20 cellular contexts compared by ENCODE assay signal in genomic region chr10:78171633-78172032, GRCh38.
A peak's percentile ranks its signal among the peaks of the same experiment; 100 is the strongest.
DNase-seq lines count a peak whose midpoint lies in the region; ATAC-seq and TF ChIP-seq lines count a peak whose summit lies in the region.
"Had no signal": no experiment of that assay in that cellular context is flagged by ENCODE, and none has a peak within 500 bp of the region (broad histone marks: within the 10 kb centered on the region; RNA-seq: fewer than 3 reads in every experiment).

No MANE protein-coding gene starts in this region.

- H3K27me3 ChIP-seq in esophagus squamous epithelium (no peaks in the 10 kb centered on the region), mesendoderm (ENCODE audit: insufficient read depth, low read length, poor library complexity) (no peaks in the 10 kb centered on the region)
- H3K27me3 ChIP-seq: BE2C, SJCRH30 had no signal

- no peak overlapping the region for H3K18ac ChIP-seq in mesendoderm (ENCODE audit: low read length)

- H3K36me3 Mint-ChIP-seq in natural killer cell treated with Interleukin-12 subunit alpha and Interleukin-12 subunit beta and Interleukin-15 and Interleukin-18, amount 100 ng/mL, for 72 hours, result no peaks in the 10 kb centered on the region
- H3K36me3 Mint-ChIP-seq in natural killer cell, result no peaks in the 10 kb centered on the region
- H3K36me3 Mint-ChIP-seq in activated CD4-positive, alpha-beta T cell treated with anti-CD3 and anti-CD28 coated beads, Interleukin-2, amount 10 ng/mL, durations not matched to agents 24 days and 14 days (ENCODE audit: low read depth), result no peaks in the 10 kb centered on the region
- no peaks in the 10 kb centered on the region for H3K36me3 Mint-ChIP-seq in endothelial cell (ENCODE audit: low read depth, unreplicated experiment)
- H3K36me3 Mint-ChIP-seq: CD4-positive, CD25-positive, alpha-beta regulatory T cell had no signal

- H3K4me3 Mint-ChIP-seq in natural killer cell treated with Interleukin-12 subunit alpha and Interleukin-12 subunit beta and Interleukin-15 and Interleukin-18, amount 100 ng/mL, for 72 hours, result no peak overlapping the region
- no peak overlapping the region for H3K4me3 Mint-ChIP-seq in natural killer cell
- no peak overlapping the region for H3K4me3 Mint-ChIP-seq in activated CD4-positive, alpha-beta T cell treated with anti-CD3 and anti-CD28 coated beads, Interleukin-2, amount 10 ng/mL, durations not matched to agents 24 days and 14 days
- no peak overlapping the region for H3K4me3 Mint-ChIP-seq in endothelial cell (ENCODE audit: unreplicated experiment)
- H3K4me3 Mint-ChIP-seq: CD4-positive, CD25-positive, alpha-beta regulatory T cell had no signal

- ATAC-seq in natural killer cell treated with Interleukin-12 subunit alpha and Interleukin-12 subunit beta and Interleukin-15 and Interleukin-18, amount 100 ng/mL, for 72 hours, result no peak
- no peak for ATAC-seq in natural killer cell
- ATAC-seq: K562, Panc1 had no signal

- no peak overlapping the region for H3K56ac ChIP-seq in mesendoderm (ENCODE audit: low read length)

- WGBS in esophagus squamous epithelium, 2 donors, result 17 to 25% methylated on average over 1 to 2 of the region's 2 CpGs
- no CpG with 5 or more reads among the region's 2 CpGs for WGBS in mesendoderm (ENCODE audit: extremely low coverage, insufficient coverage, low lambda C conversion rate)

- H3K27ac Mint-ChIP-seq in natural killer cell treated with Interleukin-12 subunit alpha and Interleukin-12 subunit beta and Interleukin-15 and Interleukin-18, amount 100 ng/mL, for 72 hours, result no peak overlapping the region
- H3K27ac Mint-ChIP-seq in natural killer cell (no peak overlapping the region), endothelial cell (ENCODE audit: unreplicated experiment) (no peak overlapping the region)
- no peak overlapping the region for H3K27ac Mint-ChIP-seq in activated CD4-positive, alpha-beta T cell treated with anti-CD3 and anti-CD28 coated beads, Interleukin-2, amount 10 ng/mL, durations not matched to agents 24 days and 14 days
- H3K27ac Mint-ChIP-seq: CD4-positive, CD25-positive, alpha-beta regulatory T cell had no signal

- in situ Hi-C loops in GM13976 (cut with MboI; ENCODE audit: low sequenced_read_pairs, unreplicated experiment), result no loop called here

- no peak overlapping the region for H2BK120ac ChIP-seq in mesendoderm (ENCODE audit: low read depth, low read length)

- H3K4me1 Mint-ChIP-seq in natural killer cell treated with Interleukin-12 subunit alpha and Interleukin-12 subunit beta and Interleukin-15 and Interleukin-18, amount 100 ng/mL, for 72 hours (ENCODE audit: low read depth in 2 of 2), result no peaks in the 10 kb centered on the region
- H3K4me1 Mint-ChIP-seq in natural killer cell (no peaks in the 10 kb centered on the region), endothelial cell (ENCODE audit: unreplicated experiment) (peaks cover 24% of the 10 kb centered on the region)
- H3K4me1 Mint-ChIP-seq in activated CD4-positive, alpha-beta T cell treated with anti-CD3 and anti-CD28 coated beads, Interleukin-2, amount 10 ng/mL, durations not matched to agents 24 days and 14 days, result no peaks in the 10 kb centered on the region
- H3K4me1 Mint-ChIP-seq: CD4-positive, CD25-positive, alpha-beta regulatory T cell had no signal

- intact Hi-C loops in natural killer cell (cut with micrococcal nuclease) (no loop called here), esophagus squamous epithelium (cut with DNase I) (no loop called here)
- intact Hi-C loops in activated CD4-positive, alpha-beta T cell treated with anti-CD3 and anti-CD28 coated beads, Interleukin-2, amount 10 ng/mL, durations not matched to agents 24 days and 14 days (cut with micrococcal nuclease), result no loop called here

- no peak overlapping the region for H3K4me2 ChIP-seq in mesendoderm (ENCODE audit: low read length)

- no peak for TF ChIP-seq CTCF in natural killer cell (IDR thresholded peaks at IDR 0.05)
- no peak for TF ChIP-seq CTCF in VCaP (conservative IDR thresholded peaks at IDR 0.05)
- TF ChIP-seq CTCF in esophagus squamous epithelium (IDR thresholded peaks at IDR 0.05), result no peak
- no peak for TF ChIP-seq CTCF in GM13976 (IDR thresholded peaks at IDR 0.05; ENCODE audit: borderline replicate concordance, control extremely low read depth, extremely low read depth, insufficient read depth, missing control alignments)
- TF ChIP-seq CTCF in endothelial cell (IDR thresholded peaks at IDR 0.05; ENCODE audit: unreplicated experiment), result no peak

- no peak overlapping the region for H4K8ac ChIP-seq in mesendoderm (ENCODE audit: low read depth, low read length)

- H3K27me3 Mint-ChIP-seq in natural killer cell treated with Interleukin-12 subunit alpha and Interleukin-12 subunit beta and Interleukin-15 and Interleukin-18, amount 100 ng/mL, for 72 hours, result peaks cover 5 to 10% of the 10 kb centered on the region in 2 donors
- H3K27me3 Mint-ChIP-seq in natural killer cell (ENCODE audit: low read depth in 2 of 2), result peaks cover 0 to 4% of the 10 kb centered on the region in 2 donors
- peaks cover 8% of the 10 kb centered on the region for H3K27me3 Mint-ChIP-seq in activated CD4-positive, alpha-beta T cell treated with anti-CD3 and anti-CD28 coated beads, Interleukin-2, amount 10 ng/mL, durations not matched to agents 24 days and 14 days
- H3K27me3 Mint-ChIP-seq in endothelial cell (ENCODE audit: unreplicated experiment), result peaks cover 5% of the 10 kb centered on the region
- H3K27me3 Mint-ChIP-seq: CD4-positive, CD25-positive, alpha-beta regulatory T cell had no signal

- H3K27ac ChIP-seq in VCaP, result peak overlapping the region; percentile 41; the same call in 1 of the 2 replicates
- peak overlapping the region in 3 of 4 donors; percentile 71 to 88 (median 83) for H3K27ac ChIP-seq in esophagus squamous epithelium
- no peak overlapping the region for H3K27ac ChIP-seq in mesendoderm (ENCODE audit: low read depth, low read length)
- H3K27ac ChIP-seq: SJCRH30 had no signal

- no peaks in the 10 kb centered on the region for H3K9me3 ChIP-seq in esophagus squamous epithelium
- H3K9me3 ChIP-seq: BE2C, SJCRH30 had no signal

- no peak overlapping the region for H2AK5ac ChIP-seq in mesendoderm (ENCODE audit: low read length)

- no peak overlapping the region for H3K4ac ChIP-seq in mesendoderm (ENCODE audit: low read depth, low read length)

- no peaks in the 10 kb centered on the region for H3K36me3 ChIP-seq in esophagus squamous epithelium
- no peaks in the 10 kb centered on the region for H3K36me3 ChIP-seq in mesendoderm (ENCODE audit: control insufficient read depth, insufficient read depth, low read length)
- H3K36me3 ChIP-seq: BE2C, SJCRH30 had no signal

- H3K4me3 ChIP-seq in esophagus squamous epithelium (no peak overlapping the region), mesendoderm (ENCODE audit: low read length) (no peak overlapping the region)
- H3K4me3 ChIP-seq: K562, SJCRH30 had no signal

- H3K9ac ChIP-seq in mesendoderm (ENCODE audit: low read length), result no peak overlapping the region

- no peak for TF ChIP-seq POLR2A in esophagus squamous epithelium (IDR thresholded peaks at IDR 0.05)

- DNase-seq in natural killer cell treated with Interleukin-12 subunit alpha and Interleukin-12 subunit beta and Interleukin-15 and Interleukin-18, amount 100 ng/mL, for 72 hours (ENCODE audit: low spot score), result peak; percentile 44
- DNase-seq in natural killer cell (no peak), esophagus squamous epithelium (lab: John Stamatoyannopoulos, UW) (no peak), mesendoderm (peak; percentile 74), GM13976 (ENCODE audit: low spot score) (no peak), endothelial cell (ENCODE audit: low spot score) (no peak)
- no peak for DNase-seq in activated CD4-positive, alpha-beta T cell treated with anti-CD3 and anti-CD28 coated beads, Interleukin-2, amount 10 ng/mL, durations not matched to agents 24 days and 14 days
- DNase-seq: BE2C; Caco-2; CD4-positive, CD25-positive, alpha-beta regulatory T cell; DMS153; GDM1; GOT3; NCI-H187 treated with DMSO at 0.1 percent for 48 hours; NCI-H510A; NCI-H82; SJCRH30 had no signal

- no peak overlapping the region for H3K23ac ChIP-seq in mesendoderm (ENCODE audit: low read length)

- no peak overlapping the region for H2BK5ac ChIP-seq in mesendoderm (ENCODE audit: low read length)

- no peak overlapping the region for H4K5ac ChIP-seq in mesendoderm (ENCODE audit: low read length)

- peaks cover 0 to 49% (median 15%) of the 10 kb centered on the region in 3 donors for H3K4me1 ChIP-seq in esophagus squamous epithelium
- peaks cover 2% of the 10 kb centered on the region for H3K4me1 ChIP-seq in mesendoderm (ENCODE audit: control insufficient read depth, low read depth, low read length)
- H3K4me1 ChIP-seq: BE2C, Caco-2, SJCRH30 had no signal

- H3K79me2 ChIP-seq in mesendoderm (ENCODE audit: control insufficient read depth, insufficient read depth, low read length), result no peaks in the 10 kb centered on the region

- H2BK15ac ChIP-seq in mesendoderm (replicated peaks; ENCODE audit: low read depth), result no peak overlapping the region

- no peaks in the 10 kb centered on the region for H3K9me3 Mint-ChIP-seq in natural killer cell treated with Interleukin-12 subunit alpha and Interleukin-12 subunit beta and Interleukin-15 and Interleukin-18, amount 100 ng/mL, for 72 hours
- H3K9me3 Mint-ChIP-seq in natural killer cell (no peaks in the 10 kb centered on the region), endothelial cell (ENCODE audit: unreplicated experiment) (no peaks in the 10 kb centered on the region)
- no peaks in the 10 kb centered on the region for H3K9me3 Mint-ChIP-seq in activated CD4-positive, alpha-beta T cell treated with anti-CD3 and anti-CD28 coated beads, Interleukin-2, amount 10 ng/mL, durations not matched to agents 24 days and 14 days

- no peaks in the 10 kb centered on the region for H3K79me1 ChIP-seq in mesendoderm (ENCODE audit: low read length)

Comparison
In these comparisons a context has a peak if more than half of its experiments do, and no peak if none do; other contexts are left out.
1. DNase-seq: peak in natural killer cell treated with Interleukin-12 subunit alpha and Interleukin-12 subunit beta and Interleukin-15 and Interleukin-18, amount 100 ng/mL, for 72 hours (single experiment) and mesendoderm (single experiment); none in natural killer cell (single experiment), esophagus squamous epithelium (single experiment), activated CD4-positive, alpha-beta T cell treated with anti-CD3 and anti-CD28 coated beads, Interleukin-2, amount 10 ng/mL, durations not matched to agents 24 days and 14 days (single experiment), GM13976 (single experiment) and endothelial cell (single experiment).